ENCODE assay signal across 17 cellular contexts in the genomic region with DNA sequence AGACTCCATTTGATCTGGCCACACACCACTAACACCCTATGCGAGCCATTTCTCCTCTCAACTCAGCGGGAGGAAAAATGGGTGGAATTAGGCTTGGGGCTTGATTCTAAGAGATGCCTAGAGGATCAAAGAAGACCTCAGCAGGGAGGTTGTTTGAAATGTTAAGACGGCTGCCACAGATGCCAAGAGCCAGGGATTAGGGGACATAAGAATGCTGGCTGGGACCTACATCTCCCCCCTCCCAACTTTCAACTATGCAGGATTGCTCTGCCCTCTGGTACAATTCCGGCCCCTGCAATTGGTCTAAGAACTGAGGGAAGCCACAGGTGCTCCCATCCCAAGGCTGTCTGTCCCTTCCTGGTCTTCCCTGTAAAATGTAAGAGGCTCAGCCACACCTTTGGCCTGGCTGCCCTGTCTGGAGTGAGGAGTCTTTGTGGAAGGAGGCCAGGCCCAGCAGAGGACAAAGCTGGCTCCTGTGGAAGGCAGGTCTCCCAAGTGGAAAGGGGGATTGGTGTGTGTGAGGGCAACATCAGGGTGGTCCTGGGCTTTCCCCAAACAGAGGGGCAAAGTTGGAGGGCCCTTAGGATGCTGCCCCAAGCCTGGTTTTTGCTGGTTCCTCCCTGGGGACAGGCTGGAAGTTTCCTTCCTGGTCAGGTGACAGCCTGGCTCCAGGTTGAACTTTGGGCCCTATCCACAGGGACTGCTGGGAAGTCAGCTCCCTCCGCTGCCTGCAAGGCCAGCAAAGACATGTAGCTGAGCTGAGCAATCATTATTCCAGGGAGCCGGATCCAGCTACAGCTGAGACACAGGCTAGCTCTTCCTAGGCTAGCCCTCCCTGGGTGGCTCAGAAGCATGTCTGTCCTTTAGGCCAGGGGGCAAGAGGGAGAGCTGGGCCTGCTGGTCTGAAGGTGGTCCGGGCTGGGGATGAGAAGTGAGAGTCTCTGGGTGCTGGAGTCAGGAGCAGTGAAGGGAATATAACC. TPM values are rescaled to one million over a fixed set of nuclear protein-coding genes. Genes with fewer than 3 reads are reported as not detected.
DNase-seq lines count a peak whose midpoint lies in the region; ATAC-seq and TF ChIP-seq lines count a peak whose summit lies in the region.
"Had no signal": no experiment of that assay in that cellular context is flagged by ENCODE, and none has a peak within 500 bp of the region (broad histone marks: within the 10 kb centered on the region; RNA-seq: fewer than 3 reads in every experiment).

No MANE protein-coding gene starts in this region.

- intact Hi-C loops in Caco-2 (cut with micrococcal nuclease; ENCODE audit: unreplicated experiment): loop anchor here (1.0 to 2.0 kb wide), 2 partner anchors 20 to 38 kb away; no protein-coding TSS in a partner anchor
- intact Hi-C loops in CD4-positive, alpha-beta T cell (cut with DNase I, micrococcal nuclease): no loop called here

- peak overlapping the region; percentile 61 to 63 for H3K9ac ChIP-seq in mucosa of rectum (ENCODE audit: low read depth in 1 of 2, low read length in 2 of 2)

- H3K9me3 Mint-ChIP-seq in Caco-2 (ENCODE audit: unreplicated experiment): no peaks in the 10 kb centered on the region
- H3K9me3 Mint-ChIP-seq in CD4-positive, alpha-beta T cell: no peaks in the 10 kb centered on the region

- CTCF ChIA-PET in Caco-2 (lab: Charles Lee): interaction anchor here (0.5 to 0.9 kb wide), 3 partner anchors 8 to 289 kb away, joined by 3 to 5 read pairs (median 3); no protein-coding TSS in a partner anchor
- CTCF ChIA-PET in CD4-positive, alpha-beta T cell (lab: Charles Lee): no interaction called here

- 61% methylated on average over 7 of the region's 7 CpGs for WGBS in hepatocyte (ENCODE audit: low lambda C conversion rate, missing lambda C conversion rate)

- H3K4me3 ChIP-seq in Caco-2 (ENCODE audit: low read depth, low read length) (no peak overlapping the region), Peyer's patch (peak overlapping the region in 2 of 4 donors; percentile 12 to 22), hepatocyte (no peak overlapping the region), mucosa of rectum (ENCODE audit: low read length in 2 of 2) (peak overlapping the region; percentile 50 to 53)

- no peaks in the 10 kb centered on the region for H3K9me3 ChIP-seq in Caco-2
- no peaks in the 10 kb centered on the region for H3K9me3 ChIP-seq in Peyer's patch
- H3K9me3 ChIP-seq in hepatocyte (ENCODE audit: low read depth): no peaks in the 10 kb centered on the region
- no peaks in the 10 kb centered on the region for H3K9me3 ChIP-seq in mucosa of rectum (ENCODE audit: control insufficient read depth in 2 of 2, low read length in 2 of 2)
- H3K9me3 ChIP-seq in CD4-positive, alpha-beta T cell (ENCODE audit: control insufficient read depth, low read length): no peaks in the 10 kb centered on the region

- no peaks in the 10 kb centered on the region for H3K27me3 Mint-ChIP-seq in Caco-2 (ENCODE audit: insufficient read depth, unreplicated experiment)
- peaks cover 22% of the 10 kb centered on the region for H3K27me3 Mint-ChIP-seq in CD4-positive, alpha-beta T cell

- peak; percentile 63 to 74 for DNase-seq in Caco-2
- DNase-seq in Peyer's patch: peak in 2 of 3 donors; percentile 83 to 84
- DNase-seq in hepatocyte (ENCODE audit: low spot score): peak; percentile 82
- no peak for DNase-seq in retina
- DNase-seq in Kasumi-1 (lab: John Stamatoyannopoulos, UW): no peak
- no peak for DNase-seq in CD4-positive, alpha-beta T cell
- DNase-seq: activated CD4-positive, CD25-positive, alpha-beta regulatory T cell treated with anti-CD3 and anti-CD28 coated beads, Interleukin-2, amount 50 U/mL, for 72 hours; activated naive CD4-positive, alpha-beta T cell; glutamatergic neuron; NCI-H2107; nucleus accumbens; stimulated activated CD4-positive, alpha-beta T cell treated with anti-CD3 and anti-CD28 coated beads, Interleukin-12 subunit alpha, Interleukin-12 subunit beta, amount 100 ng/mL, for 4 hours; T-helper 17 cell had no signal

- H4K20me1 ChIP-seq in hepatocyte (ENCODE audit: insufficient read depth, poor library complexity, severe bottlenecking): no peaks in the 10 kb centered on the region

- H3K36me3 Mint-ChIP-seq in Caco-2 (ENCODE audit: insufficient read depth, unreplicated experiment): peaks cover 8% of the 10 kb centered on the region
- H3K36me3 Mint-ChIP-seq in CD4-positive, alpha-beta T cell (ENCODE audit: low read depth): no peaks in the 10 kb centered on the region

- no peaks in the 10 kb centered on the region for H3K9me2 ChIP-seq in hepatocyte (replicated peaks; ENCODE audit: insufficient read depth)

- no peaks in the 10 kb centered on the region for H3K27me3 ChIP-seq in Caco-2 (replicated peaks; ENCODE audit: control insufficient read depth, insufficient read depth, low read length)
- no peaks in the 10 kb centered on the region for H3K27me3 ChIP-seq in Peyer's patch
- no peaks in the 10 kb centered on the region for H3K27me3 ChIP-seq in hepatocyte
- H3K27me3 ChIP-seq in mucosa of rectum (ENCODE audit: control insufficient read depth in 2 of 2, insufficient read depth in 2 of 2, low read length in 2 of 2): no peaks in the 10 kb centered on the region
- H3K27me3 ChIP-seq in CD4-positive, alpha-beta T cell (ENCODE audit: control insufficient read depth, insufficient read depth, low read length): peaks cover 15% of the 10 kb centered on the region

- no peak overlapping the region for H3K4me3 Mint-ChIP-seq in Caco-2 (ENCODE audit: unreplicated experiment)
- H3K4me3 Mint-ChIP-seq in CD4-positive, alpha-beta T cell: no peak overlapping the region
- H3K4me3 Mint-ChIP-seq: T-helper 17 cell had no signal

- peaks cover 2% of the 10 kb centered on the region for H3K79me2 ChIP-seq in hepatocyte

- H2AFZ ChIP-seq in hepatocyte: no peak overlapping the region

- H3K4me2 ChIP-seq in hepatocyte: no peak overlapping the region

- POLR2A ChIA-PET in Caco-2 (lab: Charles Lee): no interaction called here
- POLR2A ChIA-PET in CD4-positive, alpha-beta T cell (lab: Charles Lee): no interaction called here

- H3K36me3 ChIP-seq in Caco-2 (ENCODE audit: control insufficient read depth, insufficient read depth, low read length): no peaks in the 10 kb centered on the region
- H3K36me3 ChIP-seq in Peyer's patch: no peaks in the 10 kb centered on the region
- H3K36me3 ChIP-seq in hepatocyte (replicated peaks; ENCODE audit: insufficient read depth, low read depth): no peaks in the 10 kb centered on the region
- no peaks in the 10 kb centered on the region for H3K36me3 ChIP-seq in mucosa of rectum (ENCODE audit: control insufficient read depth in 2 of 2, insufficient read depth in 2 of 2, low read length in 2 of 2)

- no TSS peak for BruUV-seq in Caco-2 (replicated peaks; lab: Mats Ljungman, UMichigan)

- TF ChIP-seq CTCF in Caco-2 (IDR thresholded peaks at IDR 0.05; ENCODE audit: insufficient read depth in 1 of 2, low read depth in 1 of 2, low read length in 1 of 2, severe bottlenecking in 1 of 2, unreplicated experiment in 1 of 2) (no peak), Peyer's patch (IDR thresholded peaks at IDR 0.05) (no peak), hepatocyte (IDR thresholded peaks at IDR 0.05; ENCODE audit: poor library complexity) (no peak)
- TF ChIP-seq CTCF in CD4-positive, alpha-beta T cell (IDR thresholded peaks at IDR 0.05): no peak

- peak overlapping the region; percentile 67 for H3K27ac Mint-ChIP-seq in Caco-2 (ENCODE audit: unreplicated experiment)
- H3K27ac Mint-ChIP-seq in CD4-positive, alpha-beta T cell: no peak overlapping the region
- H3K27ac Mint-ChIP-seq: T-helper 17 cell had no signal

- peaks cover 26% of the 10 kb centered on the region for H3K4me1 ChIP-seq in Caco-2
- peaks cover 0 to 24% (median 7%) of the 10 kb centered on the region in 4 donors for H3K4me1 ChIP-seq in Peyer's patch
- peaks cover 7% of the 10 kb centered on the region for H3K4me1 ChIP-seq in hepatocyte (ENCODE audit: insufficient read depth)
- H3K4me1 ChIP-seq in mucosa of rectum (ENCODE audit: control insufficient read depth in 2 of 2, insufficient read depth in 2 of 2, low read length in 2 of 2): peaks cover 28 to 29% of the 10 kb centered on the region in 2 donors

- TF ChIP-seq POLR2A in Peyer's patch (IDR thresholded peaks at IDR 0.05): peak; percentile 58 to 83

- H3K27ac ChIP-seq in Peyer's patch (peak overlapping the region in 3 of 4 donors; percentile 67 to 93 (median 87)), hepatocyte (peak overlapping the region; percentile 96), mucosa of rectum (ENCODE audit: low read depth in 2 of 2, low read length in 2 of 2) (peak overlapping the region; percentile 90 to 92)
- no peak overlapping the region for H3K27ac ChIP-seq in CD4-positive, alpha-beta T cell (ENCODE audit: low read depth, low read length)
- H3K27ac ChIP-seq: HL-60 had no signal

- ATAC-seq in GM21529 (IDR thresholded peaks at IDR 0.05; ENCODE audit: unreplicated experiment): no peak
- no peak for ATAC-seq in CD4-positive, alpha-beta T cell (ENCODE audit: poor library complexity)
- ATAC-seq: Right ventricle myocardium inferior, T-helper 17 cell had no signal

- H3K4me1 Mint-ChIP-seq in Caco-2 (ENCODE audit: low read depth, unreplicated experiment): peaks cover 14% of the 10 kb centered on the region
- no peaks in the 10 kb centered on the region for H3K4me1 Mint-ChIP-seq in CD4-positive, alpha-beta T cell (ENCODE audit: low read depth)
- H3K4me1 Mint-ChIP-seq: T-helper 17 cell had no signal

RNA-seq across cellular contexts. Expression of a gene that starts 34.5 kb away (rescaled TPM):
- total RNA-seq in Caco-2 (2022): 0.20 TPM in 1 of 2 replicates, not detected in the other
- 10 to 100 TPM in 1 of 4 donors, 1 to 10 TPM in 3; 8.3 to 19.8 (median 9.2) TPM for total RNA-seq in Peyer's patch
- total RNA-seq in hepatocyte: 7.6 and 9.0 TPM in 2 replicates
- polyA plus RNA-seq in hepatocyte: 6.8 and 6.9 TPM in 2 replicates
- not detected for total RNA-seq in CD4-positive, alpha-beta T cell
- total RNA-seq: T-helper 17 cell had no signal

Comparison
In these comparisons a context has a peak if more than half of its experiments do, and no peak if none do; other contexts are left out.
1. DNase-seq: peak in Caco-2 (2 of 2), Peyer's patch (2 of 3) and hepatocyte (single experiment); none in retina (single experiment), Kasumi-1 (0 of 2) and CD4-positive, alpha-beta T cell (0 of 10).
2. H3K4me3 ChIP-seq: peak in mucosa of rectum (2 of 2); none in Caco-2 (single experiment) and hepatocyte (single experiment).